In the genomic region with DNA sequence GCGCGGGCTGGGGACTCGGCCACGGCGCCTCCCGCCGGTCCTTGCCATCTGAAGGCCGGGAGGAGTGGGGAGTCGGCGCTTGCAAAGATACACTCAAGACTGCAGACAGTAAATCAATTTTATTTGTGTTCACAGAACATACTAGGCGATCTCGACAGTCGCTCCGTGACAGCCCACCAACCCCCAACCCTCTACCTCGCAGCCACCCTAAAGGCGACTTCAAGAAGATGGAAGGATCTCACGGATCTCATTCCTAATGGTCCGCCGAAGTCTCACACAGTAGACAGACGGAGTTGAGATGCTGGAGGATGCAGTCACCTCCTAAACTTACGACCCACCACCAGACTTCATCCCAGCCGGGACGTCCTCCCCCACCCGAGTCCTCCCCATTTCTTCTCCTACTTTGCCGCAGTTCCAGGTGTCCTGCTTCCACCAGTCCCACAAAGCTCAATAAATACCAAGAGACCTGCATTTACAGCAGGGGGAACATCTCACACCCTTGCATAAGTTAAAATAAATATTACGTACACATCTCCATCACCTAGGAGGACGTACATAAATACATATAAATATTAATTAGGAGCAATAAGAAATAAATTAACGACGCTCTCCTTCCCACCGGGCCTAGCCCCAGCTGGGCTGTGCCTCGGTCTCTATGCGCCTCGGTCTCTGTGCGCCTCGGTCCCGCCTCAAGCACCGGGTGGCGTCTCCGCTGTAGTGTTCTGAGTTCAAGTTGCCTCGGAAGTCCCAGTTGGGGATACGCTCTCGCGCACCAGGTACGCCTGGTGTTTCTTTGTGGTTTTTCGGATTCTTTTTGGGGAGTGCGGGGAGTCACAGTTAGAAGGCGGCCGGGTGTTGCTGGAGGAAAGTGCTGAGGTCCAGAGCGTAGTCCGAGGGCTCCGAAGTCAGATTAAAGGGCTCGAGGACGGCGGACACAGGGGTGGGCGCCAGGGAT, we compare ENCODE assay signal across 1 cellular context.
TF ChIP-seq lines count a peak whose summit lies in the region.

No MANE protein-coding gene starts in this region.

TF ChIP-seq in HepG2, 621 proteins besides CTCF, POLR2A, EP300 and RAD21 (continued from another document and continues in another):
- TF ChIP-seq, protein P1, sequence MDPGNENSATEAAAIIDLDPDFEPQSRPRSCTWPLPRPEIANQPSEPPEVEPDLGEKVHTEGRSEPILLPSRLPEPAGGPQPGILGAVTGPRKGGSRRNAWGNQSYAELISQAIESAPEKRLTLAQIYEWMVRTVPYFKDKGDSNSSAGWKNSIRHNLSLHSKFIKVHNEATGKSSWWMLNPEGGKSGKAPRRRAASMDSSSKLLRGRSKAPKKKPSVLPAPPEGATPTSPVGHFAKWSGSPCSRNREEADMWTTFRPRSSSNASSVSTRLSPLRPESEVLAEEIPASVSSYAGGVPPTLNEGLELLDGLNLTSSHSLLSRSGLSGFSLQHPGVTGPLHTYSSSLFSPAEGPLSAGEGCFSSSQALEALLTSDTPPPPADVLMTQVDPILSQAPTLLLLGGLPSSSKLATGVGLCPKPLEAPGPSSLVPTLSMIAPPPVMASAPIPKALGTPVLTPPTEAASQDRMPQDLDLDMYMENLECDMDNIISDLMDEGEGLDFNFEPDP (CRISPR knock-in tag; conservative IDR thresholded peaks at IDR 0.05) = no peak
- TF ChIP-seq ZFP90 (CRISPR knock-in tag; IDR thresholded peaks at IDR 0.05; ENCODE audit: borderline replicate concordance) (no peak; the same call in 1 of the 2 replicates), YEATS2 (CRISPR knock-in tag; IDR thresholded peaks at IDR 0.05; ENCODE audit: borderline replicate concordance) (no peak), MTF1 (CRISPR knock-in tag; IDR thresholded peaks at IDR 0.05) (peak; percentile 13; the same call in 1 of the 2 replicates), HDAC1 (CRISPR knock-in tag; IDR thresholded peaks at IDR 0.05) (no peak), MAFF (IDR thresholded peaks at IDR 0.05; ENCODE audit: low read depth, low read length) (no peak), PAF1 (CRISPR knock-in tag; IDR thresholded peaks at IDR 0.05) (0 out of 2 replicates have a peak, but pooled peaks have one; percentile 71), ZBTB38 (CRISPR knock-in tag; IDR thresholded peaks at IDR 0.05) (no peak), PHF5A (CRISPR knock-in tag; IDR thresholded peaks at IDR 0.05; ENCODE audit: low read depth, unreplicated experiment) (peak; percentile 23), ZNF672 (CRISPR knock-in tag; IDR thresholded peaks at IDR 0.05) (no peak), MATR3 (CRISPR knock-in tag; IDR thresholded peaks at IDR 0.05) (no peak), AKAP8 (CRISPR knock-in tag; IDR thresholded peaks at IDR 0.05) (no peak), TCF7L2 (IDR thresholded peaks at IDR 0.05; ENCODE audit: low read depth, low read length) (no peak), ZBTB7A (CRISPR knock-in tag; IDR thresholded peaks at IDR 0.05) (no peak), ETV5 (CRISPR knock-in tag; IDR thresholded peaks at IDR 0.05; ENCODE audit: borderline replicate concordance) (no peak), NCOA5 (CRISPR knock-in tag; IDR thresholded peaks at IDR 0.05) (0 out of 2 replicates have a peak, but pooled peaks have one; percentile 19), ZC3H13 (CRISPR knock-in tag; IDR thresholded peaks at IDR 0.05) (no peak), PAX8 (CRISPR knock-in tag; IDR thresholded peaks at IDR 0.05; ENCODE audit: borderline replicate concordance) (no peak), IRX3 (CRISPR knock-in tag; IDR thresholded peaks at IDR 0.05; ENCODE audit: borderline replicate concordance, low read depth) (no peak), ZNF446 (CRISPR knock-in tag; IDR thresholded peaks at IDR 0.05) (no peak), FOXM1 (CRISPR knock-in tag; IDR thresholded peaks at IDR 0.05) (0 out of 2 replicates have a peak, but pooled peaks have one; percentile 52), SKI (IDR thresholded peaks at IDR 0.05; ENCODE audit: partially characterized antibody) (no peak), MZF1 (CRISPR knock-in tag; IDR thresholded peaks at IDR 0.05; ENCODE audit: borderline replicate concordance) (no peak), ZNF850 (CRISPR knock-in tag; conservative IDR thresholded peaks at IDR 0.05) (0 out of 2 replicates have a peak, but pooled peaks have one; percentile 27), KDM5B (CRISPR knock-in tag; IDR thresholded peaks at IDR 0.05; ENCODE audit: borderline replicate concordance) (no peak), NR2F1 (CRISPR knock-in tag; IDR thresholded peaks at IDR 0.05) (no peak), HES4 (CRISPR knock-in tag; IDR thresholded peaks at IDR 0.05; ENCODE audit: borderline replicate concordance) (no peak), PCBP1 (IDR thresholded peaks at IDR 0.05; ENCODE audit: borderline replicate concordance, low read depth, low read length) (0 out of 2 replicates have a peak, but pooled peaks have one; percentile 13), JUN (CRISPR knock-in tag; IDR thresholded peaks at IDR 0.05) (no peak), RNF2 (conservative IDR thresholded peaks at IDR 0.05; ENCODE audit: low read depth) (no peak), TAF1 (CRISPR knock-in tag; IDR thresholded peaks at IDR 0.05) (no peak), ZNF44 (CRISPR knock-in tag; IDR thresholded peaks at IDR 0.05) (no peak), KMT2B (CRISPR knock-in tag; IDR thresholded peaks at IDR 0.05) (no peak), ZNF329 (CRISPR knock-in tag; IDR thresholded peaks at IDR 0.05; ENCODE audit: low read depth) (no peak), MAF1 (CRISPR knock-in tag; IDR thresholded peaks at IDR 0.05; ENCODE audit: borderline replicate concordance) (no peak), HOXA5 (CRISPR knock-in tag; IDR thresholded peaks at IDR 0.05) (no peak; the same call in 1 of the 2 replicates), ZNF256 (CRISPR knock-in tag; conservative IDR thresholded peaks at IDR 0.05) (no peak), SRSF1 (optimal IDR thresholded peaks at IDR 0.05; ENCODE audit: low read depth, low read length) (no peak), ZNF354B (CRISPR knock-in tag; IDR thresholded peaks at IDR 0.05) (no peak), ZNF773 (CRISPR knock-in tag; IDR thresholded peaks at IDR 0.05; ENCODE audit: borderline replicate concordance) (no peak), WIZ (CRISPR knock-in tag; IDR thresholded peaks at IDR 0.05) (no peak; the same call in 1 of the 2 replicates), ZNF232 (CRISPR knock-in tag; IDR thresholded peaks at IDR 0.05; ENCODE audit: borderline replicate concordance) (no peak), ZNF670 (CRISPR knock-in tag; IDR thresholded peaks at IDR 0.05; ENCODE audit: borderline replicate concordance) (0 out of 2 replicates have a peak, but pooled peaks have one; percentile 6), ZNF724P (CRISPR knock-in tag; IDR thresholded peaks at IDR 0.05; ENCODE audit: borderline replicate concordance) (no peak), NFRKB (IDR thresholded peaks at IDR 0.05) (no peak), TBX3 (IDR thresholded peaks at IDR 0.05; ENCODE audit: borderline replicate concordance) (no peak), ZNF878 (CRISPR knock-in tag; IDR thresholded peaks at IDR 0.05) (no peak; the same call in 1 of the 2 replicates), CBX2 (IDR thresholded peaks at IDR 0.05; ENCODE audit: low read depth, low read length) (no peak), CBX2 (CRISPR knock-in tag; IDR thresholded peaks at IDR 0.05; ENCODE audit: low read depth) (no peak), ZNF644 (CRISPR knock-in tag; IDR thresholded peaks at IDR 0.05; ENCODE audit: low read depth) (no peak), SMARCE1 (IDR thresholded peaks at IDR 0.05; ENCODE audit: borderline replicate concordance) (no peak), ZNF136 (CRISPR knock-in tag; IDR thresholded peaks at IDR 0.05; ENCODE audit: low read depth) (no peak), NFE2L2 (IDR thresholded peaks at IDR 0.05; ENCODE audit: low read length) (no peak), KLF13 (CRISPR knock-in tag; IDR thresholded peaks at IDR 0.05) (no peak), THAP11 (CRISPR knock-in tag; IDR thresholded peaks at IDR 0.05) (no peak)
- TF ChIP-seq, protein P2, sequence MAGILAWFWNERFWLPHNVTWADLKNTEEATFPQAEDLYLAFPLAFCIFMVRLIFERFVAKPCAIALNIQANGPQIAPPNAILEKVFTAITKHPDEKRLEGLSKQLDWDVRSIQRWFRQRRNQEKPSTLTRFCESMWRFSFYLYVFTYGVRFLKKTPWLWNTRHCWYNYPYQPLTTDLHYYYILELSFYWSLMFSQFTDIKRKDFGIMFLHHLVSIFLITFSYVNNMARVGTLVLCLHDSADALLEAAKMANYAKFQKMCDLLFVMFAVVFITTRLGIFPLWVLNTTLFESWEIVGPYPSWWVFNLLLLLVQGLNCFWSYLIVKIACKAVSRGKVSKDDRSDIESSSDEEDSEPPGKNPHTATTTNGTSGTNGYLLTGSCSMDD (CRISPR knock-in tag; IDR thresholded peaks at IDR 0.05) = peak; percentile 12; the same call in 1 of the 2 replicates
- TF ChIP-seq, protein P3, sequence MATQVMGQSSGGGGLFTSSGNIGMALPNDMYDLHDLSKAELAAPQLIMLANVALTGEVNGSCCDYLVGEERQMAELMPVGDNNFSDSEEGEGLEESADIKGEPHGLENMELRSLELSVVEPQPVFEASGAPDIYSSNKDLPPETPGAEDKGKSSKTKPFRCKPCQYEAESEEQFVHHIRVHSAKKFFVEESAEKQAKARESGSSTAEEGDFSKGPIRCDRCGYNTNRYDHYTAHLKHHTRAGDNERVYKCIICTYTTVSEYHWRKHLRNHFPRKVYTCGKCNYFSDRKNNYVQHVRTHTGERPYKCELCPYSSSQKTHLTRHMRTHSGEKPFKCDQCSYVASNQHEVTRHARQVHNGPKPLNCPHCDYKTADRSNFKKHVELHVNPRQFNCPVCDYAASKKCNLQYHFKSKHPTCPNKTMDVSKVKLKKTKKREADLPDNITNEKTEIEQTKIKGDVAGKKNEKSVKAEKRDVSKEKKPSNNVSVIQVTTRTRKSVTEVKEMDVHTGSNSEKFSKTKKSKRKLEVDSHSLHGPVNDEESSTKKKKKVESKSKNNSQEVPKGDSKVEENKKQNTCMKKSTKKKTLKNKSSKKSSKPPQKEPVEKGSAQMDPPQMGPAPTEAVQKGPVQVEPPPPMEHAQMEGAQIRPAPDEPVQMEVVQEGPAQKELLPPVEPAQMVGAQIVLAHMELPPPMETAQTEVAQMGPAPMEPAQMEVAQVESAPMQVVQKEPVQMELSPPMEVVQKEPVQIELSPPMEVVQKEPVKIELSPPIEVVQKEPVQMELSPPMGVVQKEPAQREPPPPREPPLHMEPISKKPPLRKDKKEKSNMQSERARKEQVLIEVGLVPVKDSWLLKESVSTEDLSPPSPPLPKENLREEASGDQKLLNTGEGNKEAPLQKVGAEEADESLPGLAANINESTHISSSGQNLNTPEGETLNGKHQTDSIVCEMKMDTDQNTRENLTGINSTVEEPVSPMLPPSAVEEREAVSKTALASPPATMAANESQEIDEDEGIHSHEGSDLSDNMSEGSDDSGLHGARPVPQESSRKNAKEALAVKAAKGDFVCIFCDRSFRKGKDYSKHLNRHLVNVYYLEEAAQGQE (IDR thresholded peaks at IDR 0.05; ENCODE audit: borderline replicate concordance in 1 of 2, low read depth in 1 of 2, low read length in 2 of 2) = no peak
- TF ChIP-seq, protein P4, sequence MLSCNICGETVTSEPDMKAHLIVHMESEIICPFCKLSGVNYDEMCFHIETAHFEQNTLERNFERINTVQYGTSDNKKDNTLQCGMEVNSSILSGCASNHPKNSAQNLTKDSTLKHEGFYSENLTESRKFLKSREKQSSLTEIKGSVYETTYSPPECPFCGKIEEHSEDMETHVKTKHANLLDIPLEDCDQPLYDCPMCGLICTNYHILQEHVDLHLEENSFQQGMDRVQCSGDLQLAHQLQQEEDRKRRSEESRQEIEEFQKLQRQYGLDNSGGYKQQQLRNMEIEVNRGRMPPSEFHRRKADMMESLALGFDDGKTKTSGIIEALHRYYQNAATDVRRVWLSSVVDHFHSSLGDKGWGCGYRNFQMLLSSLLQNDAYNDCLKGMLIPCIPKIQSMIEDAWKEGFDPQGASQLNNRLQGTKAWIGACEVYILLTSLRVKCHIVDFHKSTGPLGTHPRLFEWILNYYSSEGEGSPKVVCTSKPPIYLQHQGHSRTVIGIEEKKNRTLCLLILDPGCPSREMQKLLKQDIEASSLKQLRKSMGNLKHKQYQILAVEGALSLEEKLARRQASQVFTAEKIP (CRISPR knock-in tag; IDR thresholded peaks at IDR 0.05; ENCODE audit: borderline replicate concordance) = no peak
- TF ChIP-seq, protein P5, sequence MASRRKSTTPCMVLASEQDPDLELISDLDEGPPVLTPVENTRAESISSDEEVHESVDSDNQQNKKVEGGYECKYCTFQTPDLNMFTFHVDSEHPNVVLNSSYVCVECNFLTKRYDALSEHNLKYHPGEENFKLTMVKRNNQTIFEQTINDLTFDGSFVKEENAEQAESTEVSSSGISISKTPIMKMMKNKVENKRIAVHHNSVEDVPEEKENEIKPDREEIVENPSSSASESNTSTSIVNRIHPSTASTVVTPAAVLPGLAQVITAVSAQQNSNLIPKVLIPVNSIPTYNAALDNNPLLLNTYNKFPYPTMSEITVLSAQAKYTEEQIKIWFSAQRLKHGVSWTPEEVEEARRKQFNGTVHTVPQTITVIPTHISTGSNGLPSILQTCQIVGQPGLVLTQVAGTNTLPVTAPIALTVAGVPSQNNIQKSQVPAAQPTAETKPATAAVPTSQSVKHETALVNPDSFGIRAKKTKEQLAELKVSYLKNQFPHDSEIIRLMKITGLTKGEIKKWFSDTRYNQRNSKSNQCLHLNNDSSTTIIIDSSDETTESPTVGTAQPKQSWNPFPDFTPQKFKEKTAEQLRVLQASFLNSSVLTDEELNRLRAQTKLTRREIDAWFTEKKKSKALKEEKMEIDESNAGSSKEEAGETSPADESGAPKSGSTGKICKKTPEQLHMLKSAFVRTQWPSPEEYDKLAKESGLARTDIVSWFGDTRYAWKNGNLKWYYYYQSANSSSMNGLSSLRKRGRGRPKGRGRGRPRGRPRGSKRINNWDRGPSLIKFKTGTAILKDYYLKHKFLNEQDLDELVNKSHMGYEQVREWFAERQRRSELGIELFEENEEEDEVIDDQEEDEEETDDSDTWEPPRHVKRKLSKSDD (CRISPR knock-in tag; IDR thresholded peaks at IDR 0.05; ENCODE audit: low read depth) = 0 out of 2 replicates have a peak, but pooled peaks have one; percentile 35
- TF ChIP-seq, protein P6, sequence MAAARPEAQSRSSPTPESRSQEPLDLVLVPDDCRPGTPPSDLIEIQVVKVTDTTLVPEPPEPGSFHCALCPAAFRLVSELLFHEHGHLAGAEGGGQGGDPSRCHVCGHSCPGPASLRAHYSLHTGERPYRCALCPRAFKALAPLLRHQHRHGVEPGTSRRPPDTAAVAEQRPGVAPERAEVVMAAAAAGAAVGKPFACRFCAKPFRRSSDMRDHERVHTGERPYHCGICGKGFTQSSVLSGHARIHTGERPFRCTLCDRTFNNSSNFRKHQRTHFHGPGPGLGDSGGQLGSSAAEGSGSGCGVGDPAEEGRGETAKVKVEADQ (CRISPR knock-in tag; IDR thresholded peaks at IDR 0.05; ENCODE audit: borderline replicate concordance) = no peak
- TF ChIP-seq, protein P7, sequence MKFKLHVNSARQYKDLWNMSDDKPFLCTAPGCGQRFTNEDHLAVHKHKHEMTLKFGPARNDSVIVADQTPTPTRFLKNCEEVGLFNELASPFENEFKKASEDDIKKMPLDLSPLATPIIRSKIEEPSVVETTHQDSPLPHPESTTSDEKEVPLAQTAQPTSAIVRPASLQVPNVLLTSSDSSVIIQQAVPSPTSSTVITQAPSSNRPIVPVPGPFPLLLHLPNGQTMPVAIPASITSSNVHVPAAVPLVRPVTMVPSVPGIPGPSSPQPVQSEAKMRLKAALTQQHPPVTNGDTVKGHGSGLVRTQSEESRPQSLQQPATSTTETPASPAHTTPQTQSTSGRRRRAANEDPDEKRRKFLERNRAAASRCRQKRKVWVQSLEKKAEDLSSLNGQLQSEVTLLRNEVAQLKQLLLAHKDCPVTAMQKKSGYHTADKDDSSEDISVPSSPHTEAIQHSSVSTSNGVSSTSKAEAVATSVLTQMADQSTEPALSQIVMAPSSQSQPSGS (CRISPR knock-in tag; IDR thresholded peaks at IDR 0.05) = 0 out of 2 replicates have a peak, but pooled peaks have one; percentile 3
